ENCODE assay signal across 8 cellular contexts in the genomic region with DNA sequence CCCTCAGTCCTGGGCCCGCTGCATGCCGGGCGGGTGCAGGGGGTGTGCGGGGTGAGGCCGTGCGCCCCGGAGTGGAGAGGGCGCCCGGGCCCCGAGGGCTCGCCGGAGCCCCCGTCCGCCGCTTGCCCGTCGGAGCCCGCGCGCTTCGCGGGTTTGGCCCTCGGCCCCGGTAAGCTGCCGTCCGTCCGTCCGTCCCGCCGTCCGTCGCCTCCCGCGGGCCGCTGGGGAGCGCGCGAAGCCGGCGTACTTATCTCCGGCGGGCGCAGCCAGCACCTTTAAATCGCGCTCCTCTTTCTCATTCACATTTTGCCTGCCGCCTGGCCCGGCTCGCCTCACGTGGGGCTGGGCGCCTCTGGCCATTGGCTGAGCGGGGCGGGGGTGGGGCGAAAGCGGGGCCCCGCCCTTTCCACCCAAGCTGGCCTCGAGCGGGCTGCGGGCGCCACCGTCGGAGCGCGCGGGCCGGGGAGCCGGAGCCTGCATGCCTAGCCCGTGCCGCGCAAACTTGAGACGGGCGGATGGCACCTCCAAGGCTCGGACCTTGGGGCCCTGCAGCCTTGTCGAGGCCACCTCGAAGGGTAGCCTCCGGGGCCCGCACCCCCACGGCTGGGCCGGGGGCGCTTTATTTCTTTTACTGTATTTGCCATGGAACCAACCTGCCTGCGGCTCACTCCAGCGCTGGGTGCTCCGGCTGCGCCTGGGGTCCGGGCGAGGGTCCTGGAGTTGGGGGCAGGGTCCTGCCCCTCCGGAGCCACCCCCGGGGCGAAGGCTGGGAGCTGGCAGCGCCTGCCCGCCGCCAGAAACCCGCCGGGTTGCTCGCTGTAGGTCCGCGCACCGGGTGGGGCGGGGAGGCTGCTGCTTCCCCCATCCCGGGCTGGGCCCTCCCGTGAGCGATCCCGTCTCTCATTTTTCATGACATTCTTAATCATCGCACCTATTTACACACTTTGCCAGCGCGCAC. TPM values are rescaled to one million over a fixed set of nuclear protein-coding genes. Genes with fewer than 3 reads are reported as not detected.
DNase-seq lines count a peak whose midpoint lies in the region; ATAC-seq, FAIRE-seq and TF ChIP-seq lines count a peak whose summit lies in the region.

TSS of gene GBX2 (minus strand) at position 277 of the 958 bp plus-strand sequence. CDS start 415 bp downstream, outside the sequence.

- POLR2A ChIA-PET in Caco-2 (lab: Charles Lee), result no interaction called here

- BruUV-seq in Caco-2 (replicated peaks; lab: Mats Ljungman, UMichigan), result no TSS peak

- intact Hi-C loops in Caco-2 (cut with micrococcal nuclease; ENCODE audit: unreplicated experiment), result no loop called here
- intact Hi-C loops in right cardiac atrium (cut with DNase I), result no loop called here
- intact Hi-C loops in kidney (cut with DNase I), result no loop called here

- H3K27ac ChIP-seq in right cardiac atrium (ENCODE audit: low read length), result no peak within 1 kb of the TSS
- H3K27ac ChIP-seq in skin epidermis, result no peak within 1 kb of the TSS
- H3K27ac ChIP-seq in kidney (ENCODE audit: low read depth in 2 of 2, low read length in 2 of 2), result no peak within 1 kb of the TSS

- 2% methylated on average over 105 of the region's 105 CpGs for WGBS in right cardiac atrium

- peak; percentile 78 to 81 for DNase-seq in Caco-2
- peak; percentile 83 for DNase-seq in M059J (ENCODE audit: low read depth)
- peak in 2 of 3 donors; percentile 29 to 40 for DNase-seq in right cardiac atrium
- DNase-seq in kidney, result no peak

- H3K4me3 ChIP-seq in Caco-2 (ENCODE audit: low read depth, low read length) (peak within 1 kb of the TSS; percentile 70), WI38 (ENCODE audit: low read depth, low read length) (peak within 1 kb of the TSS; percentile 77), right cardiac atrium (ENCODE audit: low read length) (peak within 1 kb of the TSS; percentile 18), skin epidermis (peak within 1 kb of the TSS in 6 of 7 experiments; percentile 4 to 33 (median 21)), kidney (ENCODE audit: low read length in 2 of 2) (no peak within 1 kb of the TSS)

- H3K4me3 Mint-ChIP-seq in Caco-2 (ENCODE audit: unreplicated experiment), result peak within 1 kb of the TSS; percentile 62

- H3K9me3 ChIP-seq in Caco-2, result no peaks in the 10 kb centered on the region
- H3K9me3 ChIP-seq in right cardiac atrium (ENCODE audit: control insufficient read depth, low read length), result no peaks in the 10 kb centered on the region
- H3K9me3 ChIP-seq in kidney (ENCODE audit: control insufficient read depth in 1 of 2, low read length in 2 of 2), result no peaks in the 10 kb centered on the region

- no peak within 1 kb of the TSS for H3K9ac ChIP-seq in kidney (ENCODE audit: low read length in 2 of 2)

- no peaks in the 10 kb centered on the region for H3K27me3 ChIP-seq in Caco-2 (replicated peaks; ENCODE audit: control insufficient read depth, insufficient read depth, low read length)
- H3K27me3 ChIP-seq in right cardiac atrium (ENCODE audit: control insufficient read depth, insufficient read depth), result no peaks in the 10 kb centered on the region

- H3K36me3 ChIP-seq in Caco-2 (ENCODE audit: control insufficient read depth, insufficient read depth, low read length), result no peaks in the 10 kb centered on the region
- no peaks in the 10 kb centered on the region for H3K36me3 ChIP-seq in kidney (ENCODE audit: control insufficient read depth in 1 of 2, insufficient read depth in 2 of 2, low read length in 2 of 2)

- TF ChIP-seq CTCF in Caco-2 (IDR thresholded peaks at IDR 0.05; ENCODE audit: insufficient read depth in 1 of 2, low read depth in 1 of 2, low read length in 1 of 2, severe bottlenecking in 1 of 2, unreplicated experiment in 1 of 2) (no peak), WI38 (IDR thresholded peaks at IDR 0.05; ENCODE audit: low read depth, low read length) (no peak), kidney (IDR thresholded peaks at IDR 0.05; ENCODE audit: borderline replicate concordance, extremely low read depth, insufficient read depth) (no peak)

- H3K27ac Mint-ChIP-seq in Caco-2 (ENCODE audit: unreplicated experiment), result no peak within 1 kb of the TSS

- no peaks in the 10 kb centered on the region for H3K9me3 Mint-ChIP-seq in Caco-2 (ENCODE audit: unreplicated experiment)

- H3K4me1 ChIP-seq in Caco-2, result no peaks in the 10 kb centered on the region
- no peaks in the 10 kb centered on the region for H3K4me1 ChIP-seq in right cardiac atrium (ENCODE audit: control insufficient read depth, insufficient read depth, low read length)
- peaks cover 0 to 9% of the 10 kb centered on the region in 2 donors for H3K4me1 ChIP-seq in kidney (ENCODE audit: control insufficient read depth in 1 of 2, insufficient read depth in 1 of 2, low read depth in 1 of 2, low read length in 2 of 2)

- CTCF ChIA-PET in Caco-2 (lab: Charles Lee), result interaction anchor here (1.0 kb wide), 1 partner anchor 389 kb away, joined by 4 read pairs; no protein-coding TSS in a partner anchor

- FAIRE-seq in kidney (lab: Jason Lieb, UNC), result no peak

- no peaks in the 10 kb centered on the region for H3K4me1 Mint-ChIP-seq in Caco-2 (ENCODE audit: low read depth, unreplicated experiment)

- H3K36me3 Mint-ChIP-seq in Caco-2 (ENCODE audit: insufficient read depth, unreplicated experiment), result peaks cover 5% of the 10 kb centered on the region

- ATAC-seq in right cardiac atrium (peak; percentile 17 to 52), HG03159 (IDR thresholded peaks at IDR 0.05; ENCODE audit: unreplicated experiment) (no peak), GM19463 (IDR thresholded peaks at IDR 0.05; ENCODE audit: unreplicated experiment) (no peak)

- no peaks in the 10 kb centered on the region for H3K27me3 Mint-ChIP-seq in Caco-2 (ENCODE audit: insufficient read depth, unreplicated experiment)

RNA-seq across cellular contexts. Expression of gene GBX2, which starts in this region (rescaled TPM):
- 2.1 and 2.4 TPM in 2 replicates for total RNA-seq in Caco-2 (2022)
- 0.96 and 6.6 TPM in 2 replicates for total RNA-seq in M059J (2014; rRNA removed; shearing (Covaris generic))
- total RNA-seq in right cardiac atrium, result not detected
- not detected for polyA plus RNA-seq in right cardiac atrium
- not detected for total RNA-seq in kidney
- polyA plus RNA-seq in kidney (ENCODE audit: insufficient read depth, low read depth, low replicate concordance), result not detected

Comparison
In these comparisons a context has a peak if more than half of its experiments do, and no peak if none do; other contexts are left out.
1. Peak in DNase-seq, ATAC-seq and H3K4me3 ChIP-seq in right cardiac atrium; RNA of the gene not detected or under 1 TPM.
2. H3K4me3 ChIP-seq: peak in Caco-2 (single experiment), WI38 (single experiment) and skin epidermis (6 of 7); none in kidney (0 of 2).